Comparison of ENCODE assay signal across 9 cellular contexts in genomic region chr12:56487448-56488040, GRCh38. TPM values are rescaled to one million over a fixed set of nuclear protein-coding genes. Genes with fewer than 3 reads are reported as not detected.
DNase-seq lines count a peak whose midpoint lies in the region; ATAC-seq and TF ChIP-seq lines count a peak whose summit lies in the region.
"Had no signal": no experiment of that assay in that cellular context is flagged by ENCODE, and none has a peak within 500 bp of the region (broad histone marks: within the 10 kb centered on the region; RNA-seq: fewer than 3 reads in every experiment).

No MANE protein-coding gene starts in this region.

- no peak for TF ChIP-seq CTCF in progenitor cell of endocrine pancreas (IDR thresholded peaks at IDR 0.05; ENCODE audit: unreplicated experiment)

- intact Hi-C loops in left ventricle myocardium superior (cut with micrococcal nuclease): no loop called here

- peaks cover 8% of the 10 kb centered on the region in 2 donors for H3K36me3 Mint-ChIP-seq in activated naive CD4-positive, alpha-beta T cell treated with anti-CD3 and anti-CD28 coated beads, Interleukin-2, amount 50 U/mL, for 72 hours
- peaks cover 2% of the 10 kb centered on the region for H3K36me3 Mint-ChIP-seq in progenitor cell of endocrine pancreas (ENCODE audit: insufficient read depth)

- peak; percentile 45 for ATAC-seq in GM21528 (IDR thresholded peaks at IDR 0.05; ENCODE audit: low FRiP score, unreplicated experiment)
- ATAC-seq in activated naive CD4-positive, alpha-beta T cell treated with anti-CD3 and anti-CD28 coated beads, Interleukin-2, amount 50 U/mL, for 72 hours: peak; percentile 32 to 51
- peak; percentile 54 for ATAC-seq in left ventricle myocardium superior

- DNase-seq in DMS79 treated with DMSO at 0.1 percent for 48 hours (lab: John Stamatoyannopoulos, UW) (peak; percentile 19), NCI-H2107 treated with DMSO at 0.1 percent for 48 hours (lab: John Stamatoyannopoulos, UW; ENCODE audit: unreplicated experiment) (peak; percentile 17), left ventricle myocardium superior (peak; percentile 44), progenitor cell of endocrine pancreas (ENCODE audit: low spot score, unreplicated experiment) (peak; percentile 17), amniotic stem cell (lab: John Stamatoyannopoulos, UW) (no peak), AG08395 (ENCODE audit: low spot score) (no peak)
- DNase-seq in activated naive CD4-positive, alpha-beta T cell treated with anti-CD3 and anti-CD28 coated beads, Interleukin-2, amount 50 U/mL, for 72 hours (ENCODE audit: low spot score in 2 of 2): peak; percentile 42 to 58

- peaks cover 55% of the 10 kb centered on the region for H3K27me3 Mint-ChIP-seq in progenitor cell of endocrine pancreas

- peaks cover 6% of the 10 kb centered on the region for H3K4me1 Mint-ChIP-seq in progenitor cell of endocrine pancreas (ENCODE audit: low read depth)

- peak overlapping the region; percentile 75 for H3K4me3 Mint-ChIP-seq in progenitor cell of endocrine pancreas (ENCODE audit: low read depth)

- peak overlapping the region in 1 of 2 donors; percentile 20 for H3K27ac Mint-ChIP-seq in activated naive CD4-positive, alpha-beta T cell treated with anti-CD3 and anti-CD28 coated beads, Interleukin-2, amount 50 U/mL, for 72 hours
- H3K27ac Mint-ChIP-seq in progenitor cell of endocrine pancreas: no peak overlapping the region

- H3K9me3 Mint-ChIP-seq in activated naive CD4-positive, alpha-beta T cell treated with anti-CD3 and anti-CD28 coated beads, Interleukin-2, amount 50 U/mL, for 72 hours: peaks cover 5% of the 10 kb centered on the region in 2 donors
- H3K9me3 Mint-ChIP-seq in progenitor cell of endocrine pancreas (ENCODE audit: low read depth): peaks cover 4% of the 10 kb centered on the region

RNA-seq across cellular contexts. Expression of gene GLS2, which starts 0.4 kb away (rescaled TPM):
- 1 to 10 TPM; 4.4 to 4.7 TPM for total RNA-seq in activated naive CD4-positive, alpha-beta T cell treated with anti-CD3 and anti-CD28 coated beads, Interleukin-2, amount 50 U/mL, for 72 hours
- total RNA-seq in left ventricle myocardium superior (0.57 TPM), progenitor cell of endocrine pancreas (3.1 and 3.8 TPM in 2 replicates)
- total RNA-seq: SK-MEL-5 had no signal

RNA-seq across cellular contexts. Expression of gene SPRYD4, which starts 19.2 kb away (rescaled TPM):
- total RNA-seq in activated naive CD4-positive, alpha-beta T cell treated with anti-CD3 and anti-CD28 coated beads, Interleukin-2, amount 50 U/mL, for 72 hours: 1 to 10 TPM; 3.4 to 3.9 TPM
- total RNA-seq in left ventricle myocardium superior: 3.1 TPM
- 4.6 TPM in 2 replicates for total RNA-seq in progenitor cell of endocrine pancreas

RNA-seq across cellular contexts. Expression of gene MIP, which starts 33.1 kb away (rescaled TPM):
- total RNA-seq in activated naive CD4-positive, alpha-beta T cell treated with anti-CD3 and anti-CD28 coated beads, Interleukin-2, amount 50 U/mL, for 72 hours: not detected
- total RNA-seq in left ventricle myocardium superior (not detected), progenitor cell of endocrine pancreas (not detected in 2 replicates)
- total RNA-seq: SK-MEL-5 had no signal

RNA-seq across cellular contexts. Expression of gene RBMS2, which starts 34.1 kb away (rescaled TPM):
- total RNA-seq in activated naive CD4-positive, alpha-beta T cell treated with anti-CD3 and anti-CD28 coated beads, Interleukin-2, amount 50 U/mL, for 72 hours: 1 to 10 TPM; 2.5 to 6.2 TPM
- total RNA-seq in left ventricle myocardium superior (26.9 TPM), progenitor cell of endocrine pancreas (54.1 and 65.9 TPM in 2 replicates)

RNA-seq across cellular contexts. Expression of gene TIMELESS, which starts 38.3 kb away (rescaled TPM):
- 10 to 100 TPM; 60.4 to 61.6 TPM for total RNA-seq in activated naive CD4-positive, alpha-beta T cell treated with anti-CD3 and anti-CD28 coated beads, Interleukin-2, amount 50 U/mL, for 72 hours
- 2.0 TPM for total RNA-seq in left ventricle myocardium superior
- 58.0 and 65.5 TPM in 2 replicates for total RNA-seq in progenitor cell of endocrine pancreas

Comparison
In these comparisons a context has a peak if more than half of its experiments do, and no peak if none do; other contexts are left out.
1. DNase-seq: peak in DMS79 treated with DMSO at 0.1 percent for 48 hours (single experiment), NCI-H2107 treated with DMSO at 0.1 percent for 48 hours (single experiment), activated naive CD4-positive, alpha-beta T cell treated with anti-CD3 and anti-CD28 coated beads, Interleukin-2, amount 50 U/mL, for 72 hours (2 of 2), left ventricle myocardium superior (single experiment) and progenitor cell of endocrine pancreas (single experiment); none in amniotic stem cell (single experiment) and AG08395 (single experiment).
2. Peak in every context shown above with its lines, with median percentiles within 50 percentile points of each other: ATAC-seq.